ENCODE assay signal across 9 cellular contexts in genomic region chrX:71198066-71198465, GRCh38. TPM values are rescaled to one million over a fixed set of nuclear protein-coding genes. Genes with fewer than 3 reads are reported as not detected.
DNase-seq lines count a peak whose midpoint lies in the region; ATAC-seq, FAIRE-seq and TF ChIP-seq lines count a peak whose summit lies in the region.
"Had no signal": no experiment of that assay in that cellular context is flagged by ENCODE, and none has a peak within 500 bp of the region (broad histone marks: within the 10 kb centered on the region; RNA-seq: fewer than 3 reads in every experiment).

No MANE protein-coding gene starts in this region.

- H3K36me3 ChIP-seq in left lung = no peaks in the 10 kb centered on the region
- no peaks in the 10 kb centered on the region for H3K36me3 ChIP-seq in psoas muscle (ENCODE audit: insufficient read depth in 1 of 2, low read depth in 1 of 2)

- ATAC-seq in GM21717 (IDR thresholded peaks at IDR 0.05; ENCODE audit: unreplicated experiment) (peak; percentile 75), left lung (peak; percentile 24), GM21360 (IDR thresholded peaks at IDR 0.05; ENCODE audit: unreplicated experiment) (no peak), psoas muscle (no peak)

- no peaks in the 10 kb centered on the region for H3K27me3 Mint-ChIP-seq in progenitor cell of endocrine pancreas

- intact Hi-C loops in left lung (cut with DNase I) = no loop called here
- intact Hi-C loops in lower leg skin (cut with DNase I; ENCODE audit: low total_unique reads) = no loop called here
- intact Hi-C loops in psoas muscle (cut with DNase I) = no loop called here

- TF ChIP-seq POLR2A in GM12892 (IDR thresholded peaks at IDR 0.05; ENCODE audit: low read depth, low read length) (0 out of 2 replicates have a peak, but pooled peaks have one; percentile 35), lower leg skin (IDR thresholded peaks at IDR 0.05) (no peak)

- WGBS in lower leg skin, 2 donors = 48 to 69% methylated on average over 3 of the region's 3 CpGs
- 75 to 79% (median 76%) methylated on average over 3 of the region's 3 CpGs for WGBS in psoas muscle, 3 donors

- no peaks in the 10 kb centered on the region for H3K9me3 ChIP-seq in left lung
- H3K9me3 ChIP-seq in psoas muscle = no peaks in the 10 kb centered on the region

- no peaks in the 10 kb centered on the region for H3K27me3 ChIP-seq in left lung
- H3K27me3 ChIP-seq in psoas muscle (ENCODE audit: insufficient read depth in 3 of 3, low read length in 2 of 3) = peaks cover 0 to 7% (median 0%) of the 10 kb centered on the region in 3 donors

- peaks cover 4% of the 10 kb centered on the region for H3K4me1 Mint-ChIP-seq in progenitor cell of endocrine pancreas (ENCODE audit: low read depth)

- H3K4me3 Mint-ChIP-seq in progenitor cell of endocrine pancreas (ENCODE audit: low read depth) = no peak overlapping the region

- TF ChIP-seq CTCF in left lung (IDR thresholded peaks at IDR 0.05) (no peak), lower leg skin (IDR thresholded peaks at IDR 0.05) (no peak), psoas muscle (IDR thresholded peaks at IDR 0.05) (no peak), progenitor cell of endocrine pancreas (IDR thresholded peaks at IDR 0.05; ENCODE audit: unreplicated experiment) (no peak)

- no peaks in the 10 kb centered on the region for H3K4me1 ChIP-seq in left lung
- H3K4me1 ChIP-seq in psoas muscle = no peaks in the 10 kb centered on the region

- H3K27ac ChIP-seq in left lung = peak overlapping the region in 1 of 2 donors; percentile 25
- H3K27ac ChIP-seq in psoas muscle = no peak overlapping the region

- no peak overlapping the region for H3K27ac Mint-ChIP-seq in progenitor cell of endocrine pancreas

- peaks cover 16% of the 10 kb centered on the region for H3K9me3 Mint-ChIP-seq in progenitor cell of endocrine pancreas (ENCODE audit: low read depth)

- peak; percentile 92 for FAIRE-seq in GM12892 (lab: Jason Lieb, UNC)

- H3K4me3 ChIP-seq in left lung = peak overlapping the region in 1 of 2 donors; percentile 38
- no peak overlapping the region for H3K4me3 ChIP-seq in lower leg skin (ENCODE audit: low read depth, poor library complexity, severe bottlenecking)
- H3K4me3 ChIP-seq in psoas muscle = no peak overlapping the region

- peak; percentile 36 for DNase-seq in GM12892 (ENCODE audit: insufficient read length)
- peak; percentile 58 to 76 for DNase-seq in NOMO-1 (lab: John Stamatoyannopoulos, UW; ENCODE audit: unreplicated experiment in 2 of 2)
- DNase-seq in left lung = no peak
- no peak for DNase-seq in lower leg skin (ENCODE audit: low spot score in 2 of 2)
- DNase-seq in psoas muscle = no peak
- DNase-seq in progenitor cell of endocrine pancreas (ENCODE audit: low spot score, unreplicated experiment) = no peak
- DNase-seq: H7 had no signal

- H3K36me3 Mint-ChIP-seq in progenitor cell of endocrine pancreas (ENCODE audit: insufficient read depth) = no peaks in the 10 kb centered on the region

RNA-seq across cellular contexts. Expression of gene GJB1, which starts 25.0 kb away (rescaled TPM):
- polyA plus RNA-seq in GM12892 (2012; ENCODE audit: missing spikeins) = not detected
- total RNA-seq in left lung (under 1 TPM; 0.21 to 0.67 TPM), lower leg skin (1 to 10 TPM in 2 of 4 donors, under 1 TPM in 2; 0.19 to 2.4 (median 1.5) TPM), psoas muscle (not detected), progenitor cell of endocrine pancreas (22.2 and 23.6 TPM in 2 replicates)
- polyA plus RNA-seq in psoas muscle = under 1 TPM in 2 of 3 donors, not detected in 1; 0.05 TPM

RNA-seq across cellular contexts. Expression of gene NLGN3, which starts 53.4 kb away (rescaled TPM):
- 1.1 TPM for polyA plus RNA-seq in GM12892 (2012; ENCODE audit: missing spikeins)
- total RNA-seq in left lung = 1 to 10 TPM; 1.0 to 4.5 TPM
- under 1 TPM; 0.21 to 0.52 (median 0.43) TPM for total RNA-seq in lower leg skin
- under 1 TPM; 0.07 to 0.32 (median 0.15) TPM for total RNA-seq in psoas muscle
- under 1 TPM; 0.04 to 0.10 (median 0.08) TPM for polyA plus RNA-seq in psoas muscle
- 5.9 and 7.8 TPM in 2 replicates for total RNA-seq in progenitor cell of endocrine pancreas

RNA-seq across cellular contexts. Expression of gene ZMYM3, which starts 55.9 kb away (rescaled TPM):
- 14.1 TPM for polyA plus RNA-seq in GM12892 (2012; ENCODE audit: missing spikeins)
- 10 to 100 TPM; 19.5 to 26.3 TPM for total RNA-seq in left lung
- 10 to 100 TPM; 12.4 to 17.5 (median 15.0) TPM for total RNA-seq in lower leg skin
- 10 to 100 TPM in 1 of 4 donors, 1 to 10 TPM in 3; 6.3 to 10.6 (median 7.2) TPM for total RNA-seq in psoas muscle
- polyA plus RNA-seq in psoas muscle = 1 to 10 TPM; 2.5 to 4.0 (median 3.0) TPM
- total RNA-seq in progenitor cell of endocrine pancreas = 88.9 and 92.4 TPM in 2 replicates

Comparison
In these comparisons a context has a peak if more than half of its experiments do, and no peak if none do; other contexts are left out.
1. DNase-seq: peak in GM12892 (single experiment) and NOMO-1 (2 of 2); none in left lung (0 of 2), lower leg skin (0 of 2), psoas muscle (0 of 2) and progenitor cell of endocrine pancreas (single experiment).
2. ATAC-seq: peak in GM21717 (single experiment) and left lung (single experiment); none in GM21360 (single experiment) and psoas muscle (0 of 4).